ENCODE assay signal across 14 cellular contexts in genomic region chr17:27351741-27352140, GRCh38. TPM values are rescaled to one million over a fixed set of nuclear protein-coding genes. Genes with fewer than 3 reads are reported as not detected.
DNase-seq lines count a peak whose midpoint lies in the region; ATAC-seq, FAIRE-seq and TF ChIP-seq lines count a peak whose summit lies in the region.
"Had no signal": no experiment of that assay in that cellular context is flagged by ENCODE, and none has a peak within 500 bp of the region (broad histone marks: within the 10 kb centered on the region; RNA-seq: fewer than 3 reads in every experiment).

No MANE protein-coding gene starts in this region.

- H3K36me3 Mint-ChIP-seq in mesothelial cell of epicardium = peaks cover 2% of the 10 kb centered on the region

- no TSS peak for BruUV-seq in mammary epithelial cell (replicated peaks; lab: Mats Ljungman, UMichigan)

- DNase-seq in A549 (ENCODE audit: low read depth in 1 of 2, low spot score in 1 of 2) (no peak), G401 (ENCODE audit: low spot score) (peak; percentile 10), mammary epithelial cell (no peak), mesothelial cell of epicardium (ENCODE audit: low spot score in 2 of 2, unreplicated experiment in 2 of 2) (no peak), NCI-H146 (lab: John Stamatoyannopoulos, UW) (no peak), NOMO-1 (lab: John Stamatoyannopoulos, UW; ENCODE audit: unreplicated experiment in 2 of 2) (no peak)
- DNase-seq: activated T-cell treated with anti-CD3 and anti-CD28 coated beads, Interleukin-2, amount 50 U/mL, for 72 hours; mesendoderm; NCI-H226; OCI-M1 had no signal

- intact Hi-C loops in mammary epithelial cell (cut with micrococcal nuclease) = loop anchor here (2.0 to 5.0 kb wide), 6 partner anchors 33 to 301 kb away; no protein-coding TSS in a partner anchor

- 95% methylated on average over 2 of the region's 2 CpGs for WGBS in A549 (ENCODE audit: missing lambda C conversion rate)
- 100% methylated on average over 2 of the region's 2 CpGs for WGBS in mammary epithelial cell (ENCODE audit: low coverage, missing lambda C conversion rate)

- peaks cover 17% of the 10 kb centered on the region for H3K4me1 Mint-ChIP-seq in mesothelial cell of epicardium

- H3K4me3 Mint-ChIP-seq in mesothelial cell of epicardium = no peak overlapping the region

- no peaks in the 10 kb centered on the region for H4K20me1 ChIP-seq in mammary epithelial cell (ENCODE audit: insufficient read depth, low read length)

- TF ChIP-seq POLR2A in A549 (IDR thresholded peaks at IDR 0.05; ENCODE audit: low read length) = no peak

- TF ChIP-seq RAD21 in A549 (conservative IDR thresholded peaks at IDR 0.05 in 1 of 2, IDR thresholded peaks at IDR 0.05 in 1 of 2) = no peak

- no peak overlapping the region for H3K9ac ChIP-seq in mammary epithelial cell (ENCODE audit: insufficient read depth, low read length)
- H3K9ac ChIP-seq: parathyroid adenoma had no signal

- POLR2A ChIA-PET in A549 (lab: Yijun Ruan, JAX) = no interaction called here

- no peaks in the 10 kb centered on the region for H3K36me3 ChIP-seq in mammary epithelial cell (ENCODE audit: insufficient read depth, low read length)

- TF ChIP-seq CTCF in A549 (IDR thresholded peaks at IDR 0.05) (no peak), mammary epithelial cell (conservative IDR thresholded peaks at IDR 0.05 in 1 of 2, IDR thresholded peaks at IDR 0.05 in 1 of 2; ENCODE audit: extremely low read depth in 1 of 2, insufficient read depth in 1 of 2, low read depth in 1 of 2, low read length in 2 of 2) (no peak), mesothelial cell of epicardium (IDR thresholded peaks at IDR 0.05; ENCODE audit: unreplicated experiment) (no peak)

- peak overlapping the region; percentile 59 for H3K27ac Mint-ChIP-seq in mesothelial cell of epicardium

- peaks cover 29% of the 10 kb centered on the region for H3K4me1 ChIP-seq in A549
- H3K4me1 ChIP-seq in mammary epithelial cell (ENCODE audit: insufficient read depth, low read length) = peaks cover 10% of the 10 kb centered on the region

- CTCF ChIA-PET in A549 (lab: Yijun Ruan, JAX) = interaction anchor here (0.9 to 21.9 kb wide), 8 partner anchors 12 to 247 kb away, joined by 3 to 358 read pairs (median 4); no protein-coding TSS in a partner anchor
- CTCF ChIA-PET in mammary epithelial cell (lab: Charles Lee; ENCODE audit: low non-redundant PET) = no interaction called here

- no peak overlapping the region for H2AFZ ChIP-seq in mammary epithelial cell (ENCODE audit: low read depth, low read length)
- H2AFZ ChIP-seq: parathyroid adenoma had no signal

- H3K9me3 ChIP-seq in A549 (no peaks in the 10 kb centered on the region), mammary epithelial cell (replicated peaks; ENCODE audit: insufficient read depth, low read length) (no peaks in the 10 kb centered on the region)
- H3K9me3 ChIP-seq: HAP-1 had no signal

- H3K27me3 Mint-ChIP-seq in mesothelial cell of epicardium (ENCODE audit: low read depth) = no peaks in the 10 kb centered on the region

- H3K9me3 Mint-ChIP-seq in mesothelial cell of epicardium = no peaks in the 10 kb centered on the region
- H3K9me3 Mint-ChIP-seq: activated T-cell treated with anti-CD3 and anti-CD28 coated beads, Interleukin-2, amount 50 U/mL, for 72 hours had no signal

- H3K27ac ChIP-seq in A549 = no peak overlapping the region
- no peak overlapping the region for H3K27ac ChIP-seq in mammary epithelial cell (ENCODE audit: insufficient read depth, low read depth, low read length)

- in situ Hi-C loops in G401 (cut with HindIII; ENCODE audit: low sequenced_read_pairs) (no loop called here), mammary epithelial cell (cut with MboI; ENCODE audit: low sequenced_read_pairs in 2 of 2) (loop anchor here in 1 of 2 donors (5.0 to 10.0 kb wide), 2 partner anchors 81 to 253 kb away; no protein-coding TSS in a partner anchor)

- FAIRE-seq in A549 (lab: Jason Lieb, UNC) = no peak

- no peak for ATAC-seq in A549
- no peak for ATAC-seq in GM19397 (IDR thresholded peaks at IDR 0.05; ENCODE audit: unreplicated experiment)
- no peak for ATAC-seq in GM21717 (IDR thresholded peaks at IDR 0.05; ENCODE audit: unreplicated experiment)
- ATAC-seq: activated T-cell treated with anti-CD3 and anti-CD28 coated beads, Interleukin-2, amount 50 U/mL, for 72 hours had no signal

- no peak for TF ChIP-seq EP300 in A549 (IDR thresholded peaks at IDR 0.05)

- dilution Hi-C loops in mammary epithelial cell (cut with HindIII; ENCODE audit: low sequenced_read_pairs) = no loop called here

- H3K4me2 ChIP-seq in A549 = peak overlapping the region; percentile 1; the same call in 2 of the 3 replicates
- peak overlapping the region; percentile 0 for H3K4me2 ChIP-seq in mammary epithelial cell (ENCODE audit: insufficient read depth, low read depth, low read length)

- peaks cover 7% of the 10 kb centered on the region for H3K79me2 ChIP-seq in mammary epithelial cell (ENCODE audit: insufficient read depth, low read length)
- H3K79me2 ChIP-seq: parathyroid adenoma had no signal

- no peaks in the 10 kb centered on the region for H3K27me3 ChIP-seq in mammary epithelial cell (ENCODE audit: insufficient read depth, low read length)

- H3K4me3 ChIP-seq in A549 = no peak overlapping the region
- H3K4me3 ChIP-seq in mammary epithelial cell (replicated peaks in 1 of 3; ENCODE audit: insufficient read depth in 1 of 3, low read depth in 2 of 3, low read length in 3 of 3) = no peak overlapping the region
- H3K4me3 ChIP-seq: HAP-1 had no signal

TF ChIP-seq in A549, 52 proteins besides CTCF, POLR2A, EP300 and RAD21:
- TF ChIP-seq RNF2 (IDR thresholded peaks at IDR 0.05; ENCODE audit: borderline replicate concordance, low read depth) (no peak), BCL3 (IDR thresholded peaks at IDR 0.05) (no peak), USF2 (IDR thresholded peaks at IDR 0.05) (no peak)

RNA-seq across cellular contexts. Expression of gene WSB1, which starts 57.8 kb away (rescaled TPM):
- 107 and 111 TPM in 2 replicates for polyA plus RNA-seq in A549 (2011; rRNA removed)
- 81.8 and 97.0 TPM in 2 replicates for polyA plus RNA-seq in A549 (2012; cell fraction: cytosol; rRNA removed)
- 137 and 157 TPM in 2 replicates for polyA plus RNA-seq in A549 (2012; cell fraction: nucleus; rRNA removed)
- polyA plus RNA-seq in A549 (2017; fragmentation: RNase III; extraction: RNeasy Plus Mini Kit Qiagen cat#74134 plus additional on column Dnase treatment) = 41.1 to 50.7 TPM (median 46.0 TPM) in 3 replicates
- 31.2 and 45.5 TPM in 2 replicates for polyA minus RNA-seq in A549 (2011; rRNA and poly(A)+ RNA removed)
- total RNA-seq in G401 (2014; rRNA removed; shearing (Covaris generic)) = 72.2 and 88.3 TPM in 2 replicates
- total RNA-seq in mammary epithelial cell = 100 to 1,000 TPM in 1 of 2 donors, 10 to 100 TPM in 1; 93.0 to 119 TPM
- 58.2 TPM for polyA plus RNA-seq in mammary epithelial cell
- 35.8 TPM for polyA minus RNA-seq in mammary epithelial cell
- total RNA-seq in mesothelial cell of epicardium = 768 to 806 TPM (median 799 TPM) in 3 replicates
